In the genomic region with DNA sequence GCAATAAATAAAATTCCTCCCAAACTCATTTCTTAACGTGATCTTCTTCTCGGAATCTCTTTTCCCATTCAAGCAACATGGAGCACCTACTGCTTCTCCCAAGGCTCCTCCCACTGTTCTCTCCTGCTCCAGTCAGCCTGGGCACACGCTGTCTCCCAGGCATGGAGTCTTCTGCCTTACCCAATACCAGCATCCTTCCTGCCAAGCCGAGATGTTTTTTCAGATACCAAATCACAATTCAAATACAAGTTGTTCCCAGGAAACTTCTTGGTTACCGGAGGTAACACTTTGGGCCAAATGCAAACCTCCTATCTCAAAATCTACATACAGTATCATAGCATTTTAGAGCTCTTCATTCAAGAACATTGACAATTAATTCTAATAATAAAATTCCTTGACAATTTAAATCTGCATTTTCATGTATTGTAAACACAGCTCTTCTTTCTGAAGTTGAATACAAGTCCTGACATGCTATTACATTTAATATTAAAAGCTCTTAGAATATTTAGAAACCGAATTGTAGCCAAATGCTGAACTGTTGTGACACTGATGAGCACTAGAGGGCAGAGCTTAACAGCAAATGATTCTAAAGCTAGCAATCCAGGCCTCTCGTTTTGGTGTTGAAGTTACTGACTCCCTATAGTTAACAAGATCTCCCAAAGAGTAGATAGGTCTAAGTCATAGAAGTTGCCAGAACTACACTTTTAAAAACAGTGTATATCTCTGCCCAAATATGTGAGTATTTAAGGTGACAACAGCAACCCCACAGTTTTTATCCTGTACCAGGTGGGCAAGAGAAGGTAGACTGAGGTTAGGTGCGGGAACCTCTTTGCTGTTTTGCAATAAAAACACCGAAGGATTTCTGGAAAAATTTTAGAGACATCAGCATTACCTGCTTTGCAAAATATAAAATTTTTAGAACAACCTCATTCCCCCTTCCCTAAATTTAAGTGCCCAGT, we compare ENCODE assay signal across 8 cellular contexts. TPM values are rescaled to one million over a fixed set of nuclear protein-coding genes. Genes with fewer than 3 reads are reported as not detected.
DNase-seq lines count a peak whose midpoint lies in the region; ATAC-seq and TF ChIP-seq lines count a peak whose summit lies in the region.

No MANE protein-coding gene starts in this region.

- POLR2A ChIA-PET in activated CD4-positive, alpha-beta memory T cell treated with anti-CD3 and anti-CD28 coated beads for 36 hours (lab: Charles Lee): interaction anchor here (0.6 to 1.4 kb wide), 3 partner anchors 91 to 214 kb away, joined by 3 to 7 read pairs (median 3); no protein-coding TSS in a partner anchor

- H3K36me3 ChIP-seq in neural progenitor cell: no peaks in the 10 kb centered on the region

- H3K27ac Mint-ChIP-seq in activated CD4-positive, alpha-beta memory T cell treated with anti-CD3 and anti-CD28 coated beads for 36 hours: no peak overlapping the region
- no peak overlapping the region for H3K27ac Mint-ChIP-seq in neural progenitor cell

- CTCF ChIA-PET in activated CD4-positive, alpha-beta memory T cell treated with anti-CD3 and anti-CD28 coated beads for 36 hours (lab: Charles Lee): interaction anchor here (0.6 to 11.8 kb wide), 69 partner anchors 9 to 593 kb away, joined by 3 to 407 read pairs (median 4); partner anchors contain the start of genes BCAR3, DR1, FNBP1L and GCLM

- H3K79me2 ChIP-seq in neural progenitor cell (ENCODE audit: low read depth): peaks cover 4% of the 10 kb centered on the region

- H3K9me3 Mint-ChIP-seq in activated CD4-positive, alpha-beta memory T cell treated with anti-CD3 and anti-CD28 coated beads for 36 hours: no peaks in the 10 kb centered on the region
- H3K9me3 Mint-ChIP-seq in neural progenitor cell: peaks cover 5% of the 10 kb centered on the region

- H3K4me1 Mint-ChIP-seq in activated CD4-positive, alpha-beta memory T cell treated with anti-CD3 and anti-CD28 coated beads for 36 hours (ENCODE audit: low read depth): no peaks in the 10 kb centered on the region
- H3K4me1 Mint-ChIP-seq in neural progenitor cell: peaks cover 23% of the 10 kb centered on the region

- no peaks in the 10 kb centered on the region for H3K9me3 ChIP-seq in neural progenitor cell (ENCODE audit: low read depth)

- no peaks in the 10 kb centered on the region for H3K4me1 ChIP-seq in neural progenitor cell

- H3K27me3 ChIP-seq in neural progenitor cell: no peaks in the 10 kb centered on the region

- no peak overlapping the region for H3K4me3 Mint-ChIP-seq in activated CD4-positive, alpha-beta memory T cell treated with anti-CD3 and anti-CD28 coated beads for 36 hours
- no peak overlapping the region for H3K4me3 Mint-ChIP-seq in neural progenitor cell

- DNase-seq in Right ventricle myocardium inferior (ENCODE audit: missing footprints): no peak
- DNase-seq in cardiac septum (ENCODE audit: low spot score): no peak
- DNase-seq in NCI-H524 treated with DMSO at 0.1 percent for 48 hours (lab: John Stamatoyannopoulos, UW): peak; percentile 26
- peak; percentile 43 for DNase-seq in activated CD4-positive, alpha-beta memory T cell treated with anti-CD3 and anti-CD28 coated beads for 36 hours
- DNase-seq in fibroblast of peridontal ligament (ENCODE audit: extremely low read depth): peak; percentile 91
- peak; percentile 79 for DNase-seq in neural progenitor cell (ENCODE audit: low spot score)

- no peak overlapping the region for H3K4me3 ChIP-seq in neural progenitor cell

- intact Hi-C loops in Right ventricle myocardium inferior (cut with DNase I) (loop anchor here (1.0 to 10.0 kb wide), 5 partner anchors 51 to 325 kb away; partner anchors contain the start of gene BCAR3), cardiac septum (cut with DNase I) (loop anchor here (1.0 to 10.0 kb wide), 6 partner anchors 51 to 325 kb away; partner anchors contain the start of genes BCAR3 and DR1)
- intact Hi-C loops in activated CD4-positive, alpha-beta memory T cell treated with anti-CD3 and anti-CD28 coated beads for 36 hours (cut with micrococcal nuclease): loop anchor here (1.0 to 2.0 kb wide), 5 partner anchors 185 to 325 kb away; no protein-coding TSS in a partner anchor

- H3K27me3 Mint-ChIP-seq in activated CD4-positive, alpha-beta memory T cell treated with anti-CD3 and anti-CD28 coated beads for 36 hours: peaks cover 1% of the 10 kb centered on the region
- no peaks in the 10 kb centered on the region for H3K27me3 Mint-ChIP-seq in neural progenitor cell (ENCODE audit: insufficient read depth, low read depth)

- H3K4me2 ChIP-seq in neural progenitor cell: no peak overlapping the region

- no peaks in the 10 kb centered on the region for H4K20me1 ChIP-seq in neural progenitor cell (ENCODE audit: low read depth)

- no peak overlapping the region for H3K27ac ChIP-seq in neural progenitor cell

- H3K36me3 Mint-ChIP-seq in activated CD4-positive, alpha-beta memory T cell treated with anti-CD3 and anti-CD28 coated beads for 36 hours: no peaks in the 10 kb centered on the region
- peaks cover 14% of the 10 kb centered on the region for H3K36me3 Mint-ChIP-seq in neural progenitor cell

- no peak overlapping the region for H3K9ac ChIP-seq in neural progenitor cell

- no peak overlapping the region for H2AFZ ChIP-seq in neural progenitor cell (replicated peaks)

- TF ChIP-seq CTCF in neural progenitor cell (IDR thresholded peaks at IDR 0.05): peak; percentile 93

- ATAC-seq in Right ventricle myocardium inferior (peak; percentile 59), HG03378 (IDR thresholded peaks at IDR 0.05; ENCODE audit: unreplicated experiment) (peak; percentile 66), HG03108 (IDR thresholded peaks at IDR 0.05; ENCODE audit: unreplicated experiment) (no peak)

- H3F3A ChIP-seq in neural progenitor cell (ENCODE audit: low read depth): no peaks in the 10 kb centered on the region

RNA-seq across cellular contexts. Expression of gene BCAR3, which starts 52.3 kb away (rescaled TPM):
- total RNA-seq in Right ventricle myocardium inferior (17.8 TPM), cardiac septum (6.9 TPM), neural progenitor cell (ENCODE audit: low replicate concordance) (11.7 and 12.4 TPM in 2 replicates)
- total RNA-seq in activated CD4-positive, alpha-beta memory T cell treated with anti-CD3 and anti-CD28 coated beads for 36 hours: under 1 TPM; 0.74 to 0.82 TPM

Comparison
In these comparisons a context has a peak if more than half of its experiments do, and no peak if none do; other contexts are left out.
1. DNase-seq: peak in NCI-H524 treated with DMSO at 0.1 percent for 48 hours (single experiment), activated CD4-positive, alpha-beta memory T cell treated with anti-CD3 and anti-CD28 coated beads for 36 hours (single experiment), fibroblast of peridontal ligament (single experiment) and neural progenitor cell (single experiment); none in Right ventricle myocardium inferior (single experiment) and cardiac septum (single experiment).